12 cellular contexts compared by ENCODE assay signal in genomic region chr15:63560741-63561448, GRCh38. TPM values are rescaled to one million over a fixed set of nuclear protein-coding genes. Genes with fewer than 3 reads are reported as not detected.
DNase-seq lines count a peak whose midpoint lies in the region; ATAC-seq and TF ChIP-seq lines count a peak whose summit lies in the region.
"Had no signal": no experiment of that assay in that cellular context is flagged by ENCODE, and none has a peak within 500 bp of the region (broad histone marks: within the 10 kb centered on the region; RNA-seq: fewer than 3 reads in every experiment).

No MANE protein-coding gene starts in this region.

- no peak overlapping the region for H3K27ac Mint-ChIP-seq in T-helper 2 cell treated with Interferon-gamma antibody and Interleukin-4, amounts not matched to agents 5 μg/mL and 100 μg/mL, for 36 hours

- TF ChIP-seq CTCF in fibroblast of mammary gland (conservative IDR thresholded peaks at IDR 0.05; ENCODE audit: control insufficient read depth, insufficient read depth, low read depth, low read length), result no peak

- no peak for ATAC-seq in GM19328 (IDR thresholded peaks at IDR 0.05; ENCODE audit: unreplicated experiment)
- ATAC-seq: left colon had no signal

- no peak overlapping the region for H3K4me3 Mint-ChIP-seq in T-helper 2 cell treated with Interferon-gamma antibody and Interleukin-4, amounts not matched to agents 5 μg/mL and 100 μg/mL, for 36 hours

- H3K36me3 Mint-ChIP-seq in T-helper 2 cell treated with Interferon-gamma antibody and Interleukin-4, amounts not matched to agents 5 μg/mL and 100 μg/mL, for 36 hours (ENCODE audit: low read depth), result peaks cover 56% of the 10 kb centered on the region

- H3K9me3 Mint-ChIP-seq in T-helper 2 cell treated with Interferon-gamma antibody and Interleukin-4, amounts not matched to agents 5 μg/mL and 100 μg/mL, for 36 hours, result no peaks in the 10 kb centered on the region

- peak; percentile 9 for DNase-seq in GM19240 (ENCODE audit: insufficient read length, low spot score)
- DNase-seq in T-helper 2 cell treated with Interferon-gamma antibody and Interleukin-4, amounts not matched to agents 5 μg/mL and 100 μg/mL, for 36 hours (ENCODE audit: low spot score), result peak; percentile 26
- peak; percentile 31 for DNase-seq in fibroblast of mammary gland (ENCODE audit: low read depth)
- peak; percentile 20 to 57 (median 54) for DNase-seq in stimulated activated CD4-positive, alpha-beta T cell treated with anti-CD3 and anti-CD28 coated beads, TNF-alpha, amount 100 ng/mL, for 24 hours (ENCODE audit: low read depth in 3 of 3)
- DNase-seq in dermis blood vessel endothelial cell, result no peak
- DNase-seq in SHP77 (lab: John Stamatoyannopoulos, UW), result no peak
- DNase-seq: activated gamma-delta T cell, foreskin fibroblast, left colon, NCI-H1694 treated with DMSO at 0.1 percent for 48 hours, ovary had no signal

- H3K4me3 ChIP-seq in fibroblast of mammary gland (ENCODE audit: control insufficient read depth, low read depth, low read length), result no peak overlapping the region
- H3K4me3 ChIP-seq: ovary had no signal

- peaks cover 9% of the 10 kb centered on the region for H3K4me1 Mint-ChIP-seq in T-helper 2 cell treated with Interferon-gamma antibody and Interleukin-4, amounts not matched to agents 5 μg/mL and 100 μg/mL, for 36 hours (ENCODE audit: low read depth)

- no peaks in the 10 kb centered on the region for H3K27me3 Mint-ChIP-seq in T-helper 2 cell treated with Interferon-gamma antibody and Interleukin-4, amounts not matched to agents 5 μg/mL and 100 μg/mL, for 36 hours (ENCODE audit: low read depth)

RNA-seq across cellular contexts. Expression of gene FBXL22, which starts 36.3 kb away (rescaled TPM):
- total RNA-seq in dermis blood vessel endothelial cell, result 0.09 TPM in 1 of 2 replicates, not detected in the other

RNA-seq across cellular contexts. Expression of gene USP3, which starts 56.5 kb away (rescaled TPM):
- 39.7 and 47.6 TPM in 2 replicates for total RNA-seq in dermis blood vessel endothelial cell

Comparison
In these comparisons a context has a peak if more than half of its experiments do, and no peak if none do; other contexts are left out.
1. DNase-seq: peak in GM19240 (single experiment), T-helper 2 cell treated with Interferon-gamma antibody and Interleukin-4, amounts not matched to agents 5 μg/mL and 100 μg/mL, for 36 hours (single experiment), fibroblast of mammary gland (single experiment) and stimulated activated CD4-positive, alpha-beta T cell treated with anti-CD3 and anti-CD28 coated beads, TNF-alpha, amount 100 ng/mL, for 24 hours (3 of 3); none in dermis blood vessel endothelial cell (single experiment) and SHP77 (0 of 2).